In genomic region chr20:58086763-58087566, GRCh38 we compare ENCODE assay signal across 8 cellular contexts.
DNase-seq lines count a peak whose midpoint lies in the region; ATAC-seq, FAIRE-seq and TF ChIP-seq lines count a peak whose summit lies in the region.

No MANE protein-coding gene starts in this region.

- H3K79me2 ChIP-seq in K562 (ENCODE audit: control insufficient read depth, insufficient read depth, low read length): no peaks in the 10 kb centered on the region

- no peaks in the 10 kb centered on the region for H3K9me3 ChIP-seq in K562 (replicated peaks; ENCODE audit: control insufficient read depth, insufficient read depth, low read depth, low read length)
- H3K9me3 ChIP-seq in upper lobe of right lung: no peaks in the 10 kb centered on the region

- no peak overlapping the region for H3K4me2 ChIP-seq in K562 (ENCODE audit: insufficient read depth, low read length)

- POLR2A ChIA-PET in K562 (lab: Yijun Ruan, JAX): interaction anchor here (0.6 to 1.0 kb wide), 3 partner anchors 10 to 742 kb away, joined by 3 read pairs; no protein-coding TSS in a partner anchor

- BruUV-seq in K562 (replicated peaks; lab: Mats Ljungman, UMichigan): no TSS peak

- H4K20me1 ChIP-seq in K562 (replicated peaks; ENCODE audit: control insufficient read depth, insufficient read depth, low read length): no peaks in the 10 kb centered on the region

- TF ChIP-seq RAD21 in K562 (CRISPR knock-in tag; conservative IDR thresholded peaks at IDR 0.05 in 1 of 2, IDR thresholded peaks at IDR 0.05 in 1 of 2): peak; percentile 34 to 72

- H3K9me1 ChIP-seq in K562 (ENCODE audit: control insufficient read depth, insufficient read depth, low read length): no peaks in the 10 kb centered on the region

- FAIRE-seq in K562 (lab: Jason Lieb, UNC): peak; percentile 86

- in situ Hi-C loops in K562 (cut with MboI): no loop called here

- H3K4me3 ChIP-seq in K562 (no peak overlapping the region), kidney epithelial cell (ENCODE audit: low read depth, low read length) (no peak overlapping the region), upper lobe of right lung (no peak overlapping the region)

- H3K9ac ChIP-seq in K562 (ENCODE audit: insufficient read depth in 1 of 2, low read depth in 2 of 2, low read length in 2 of 2): no peak overlapping the region

- H3K4me1 ChIP-seq in K562 (replicated peaks in 1 of 2; ENCODE audit: control insufficient read depth in 2 of 2, insufficient read depth in 2 of 2, low read length in 2 of 2) (no peaks in the 10 kb centered on the region), upper lobe of right lung (no peaks in the 10 kb centered on the region)

- H2AFZ ChIP-seq in K562 (ENCODE audit: low read depth, low read length): no peak overlapping the region

- TF ChIP-seq EP300 in K562 (IDR thresholded peaks at IDR 0.05; ENCODE audit: low read length): no peak

- peak; percentile 72 for ATAC-seq in K562
- ATAC-seq in upper lobe of right lung: peak; percentile 79
- ATAC-seq in GM18858 (IDR thresholded peaks at IDR 0.05; ENCODE audit: unreplicated experiment): no peak
- no peak for ATAC-seq in HG03439 (IDR thresholded peaks at IDR 0.05; ENCODE audit: unreplicated experiment)

- no peaks in the 10 kb centered on the region for H3K36me3 ChIP-seq in K562 (ENCODE audit: control insufficient read depth, insufficient read depth, low read length)
- H3K36me3 ChIP-seq in kidney epithelial cell (ENCODE audit: control insufficient read depth, insufficient read depth, low read length): no peaks in the 10 kb centered on the region
- H3K36me3 ChIP-seq in upper lobe of right lung: no peaks in the 10 kb centered on the region

- H3K27me3 ChIP-seq in K562 (ENCODE audit: control insufficient read depth in 2 of 2, insufficient read depth in 2 of 2, low read length in 2 of 2) (peaks cover 0 to 21% of the 10 kb centered on the region in 2 experiments; a peak in 1 of 5 replicates), kidney epithelial cell (ENCODE audit: control insufficient read depth, insufficient read depth, low read length) (no peaks in the 10 kb centered on the region), upper lobe of right lung (no peaks in the 10 kb centered on the region)

- TF ChIP-seq POLR2A in K562 (conservative IDR thresholded peaks at IDR 0.05): no peak

- intact Hi-C loops in K562 (cut with micrococcal nuclease) (loop anchor here (1.0 to 5.0 kb wide), 2 partner anchors 95 to 433 kb away; no protein-coding TSS in a partner anchor), upper lobe of right lung (cut with DNase I) (loop anchor here (10.0 kb wide), 1 partner anchor 432 kb away; no protein-coding TSS in a partner anchor)

- 11% methylated on average over 13 of the region's 13 CpGs for WGBS in K562 (ENCODE audit: insufficient coverage, low coverage, missing lambda C conversion rate)

- DNase-seq in AG08395 (ENCODE audit: low spot score) (peak; percentile 68), NCI-H2227 treated with DMSO at 0.1 percent for 48 hours (lab: John Stamatoyannopoulos, UW) (peak; percentile 2), K562 (ENCODE audit: extremely low read depth in 1 of 4, low spot score in 3 of 4) (peak; percentile 43 to 54 (median 44)), kidney epithelial cell (ENCODE audit: low read depth) (no peak), upper lobe of right lung (no peak)

- CTCF ChIA-PET in K562 (lab: Yijun Ruan, JAX; ENCODE audit: low intra/inter-chr PET ratio): interaction anchor here (1.0 kb wide), 1 partner anchor 433 kb away, joined by 3 read pairs; no protein-coding TSS in a partner anchor

- TF ChIP-seq CTCF in GM12872 (IDR thresholded peaks at IDR 0.05; ENCODE audit: insufficient read depth, low read depth, low read length): peak; percentile 92
- peak; percentile 72 to 87 (median 78) for TF ChIP-seq CTCF in K562 (IDR thresholded peaks at IDR 0.05 in 2 of 3, conservative IDR thresholded peaks at IDR 0.05 in 1 of 3; ENCODE audit: insufficient read depth in 2 of 3, low read depth in 1 of 3, low read length in 3 of 3)
- peak; percentile 94 for TF ChIP-seq CTCF in kidney epithelial cell (IDR thresholded peaks at IDR 0.05; ENCODE audit: insufficient read depth, low read length, poor library complexity, severe bottlenecking)
- TF ChIP-seq CTCF in upper lobe of right lung (IDR thresholded peaks at IDR 0.05): peak; percentile 84

- no peak overlapping the region for H3K27ac ChIP-seq in K562 (ENCODE audit: extremely low read depth, low read depth, low read length)
- H3K27ac ChIP-seq in upper lobe of right lung: no peak overlapping the region

TF ChIP-seq in K562, 482 proteins besides CTCF, POLR2A, EP300 and RAD21:
- TF ChIP-seq TEAD4 (IDR thresholded peaks at IDR 0.05; ENCODE audit: low read length) (peak; percentile 52), TEAD4 (CRISPR knock-in tag; IDR thresholded peaks at IDR 0.05; ENCODE audit: borderline replicate concordance) (no peak), RBM25 (IDR thresholded peaks at IDR 0.05; ENCODE audit: low read depth, low read length, severe bottlenecking) (peak; percentile 29), SMC3 (conservative IDR thresholded peaks at IDR 0.05; ENCODE audit: insufficient read depth, low read depth, low read length) (peak; percentile 77), YY1 (IDR thresholded peaks at IDR 0.05; ENCODE audit: borderline replicate concordance in 1 of 3, control insufficient read depth in 1 of 3, extremely low read depth in 1 of 3, insufficient read depth in 3 of 3, insufficient read length in 1 of 3, insufficient replicate concordance in 2 of 3, low read depth in 1 of 3, low read length in 2 of 3) (peak in 1 of 3 experiments; percentile 58), ZBTB33 (CRISPR knock-in tag; IDR thresholded peaks at IDR 0.05) (no peak), ZNF436 (CRISPR knock-in tag; IDR thresholded peaks at IDR 0.05) (peak; percentile 30; the same call in 1 of the 2 replicates), ZFP36 (IDR thresholded peaks at IDR 0.05; ENCODE audit: low read depth, low read length, partially characterized antibody) (peak; percentile 94), LEF1 (IDR thresholded peaks at IDR 0.05) (no peak)

Comparison
In these comparisons a context has a peak if more than half of its experiments do, and no peak if none do; other contexts are left out.
1. DNase-seq: peak in AG08395 (single experiment), NCI-H2227 treated with DMSO at 0.1 percent for 48 hours (single experiment) and K562 (4 of 4); none in kidney epithelial cell (single experiment) and upper lobe of right lung (single experiment).
2. ATAC-seq: peak in K562 (single experiment) and upper lobe of right lung (single experiment); none in GM18858 (single experiment) and HG03439 (single experiment).
3. Peak in every context shown above with its lines, with median percentiles within 50 percentile points of each other: CTCF ChIP-seq.